8 cellular contexts compared by ENCODE assay signal in genomic region chr1:41432481-41433280, GRCh38. TPM values are rescaled to one million over a fixed set of nuclear protein-coding genes. Genes with fewer than 3 reads are reported as not detected.
DNase-seq lines count a peak whose midpoint lies in the region; ATAC-seq and TF ChIP-seq lines count a peak whose summit lies in the region.
"Had no signal": no experiment of that assay in that cellular context is flagged by ENCODE, and none has a peak within 500 bp of the region (broad histone marks: within the 10 kb centered on the region; RNA-seq: fewer than 3 reads in every experiment).

No MANE protein-coding gene starts in this region.

- H3K27ac Mint-ChIP-seq in T-cell: no peak overlapping the region
- H3K27ac Mint-ChIP-seq: stimulated activated naive CD8-positive, alpha-beta T cell treated with anti-CD3 and anti-CD28 coated beads, Interleukin-15, Interleukin-2, amounts not matched to agents 100 ng/mL and 50 ng/mL, for 24 hours had no signal

- H3F3A ChIP-seq in MM.1S (ENCODE audit: insufficient read depth, low read length): no peaks in the 10 kb centered on the region; the same call in 1 of the 2 replicates

- no peak for TF ChIP-seq POLR2A in uterus (IDR thresholded peaks at IDR 0.05)

- H3K9me2 ChIP-seq in MM.1S (replicated peaks; ENCODE audit: insufficient read depth, low read length): no peaks in the 10 kb centered on the region

- peaks cover 16% of the 10 kb centered on the region; the same call in 1 of the 2 replicates for H3K4me1 ChIP-seq in MM.1S (ENCODE audit: low read length)
- peaks cover 16% of the 10 kb centered on the region for H3K4me1 ChIP-seq in adipocyte (ENCODE audit: control insufficient read depth, insufficient read depth, low read length)
- peaks cover 44% of the 10 kb centered on the region for H3K4me1 ChIP-seq in left ventricle myocardium inferior
- peaks cover 0 to 11% of the 10 kb centered on the region in 2 donors for H3K4me1 ChIP-seq in uterus

- no peak overlapping the region for H3K4me2 ChIP-seq in MM.1S (ENCODE audit: low read depth, low read length)

- CTCF ChIA-PET in T-cell (lab: Charles Lee): no interaction called here

- H2AFZ ChIP-seq in MM.1S (ENCODE audit: low read length): no peak overlapping the region

- TF ChIP-seq CTCF in GM12874 (IDR thresholded peaks at IDR 0.05; ENCODE audit: insufficient read depth, low read depth, low read length) (peak; percentile 94), MM.1S (IDR thresholded peaks at IDR 0.05; ENCODE audit: low read length) (peak; percentile 91), left ventricle myocardium inferior (IDR thresholded peaks at IDR 0.05; ENCODE audit: borderline replicate concordance) (peak; percentile 95), uterus (IDR thresholded peaks at IDR 0.05) (peak; percentile 75 to 88 (median 84))

- H3K4me3 Mint-ChIP-seq in T-cell: no peak overlapping the region
- H3K4me3 Mint-ChIP-seq: stimulated activated naive CD8-positive, alpha-beta T cell treated with anti-CD3 and anti-CD28 coated beads, Interleukin-15, Interleukin-2, amounts not matched to agents 100 ng/mL and 50 ng/mL, for 24 hours had no signal

- intact Hi-C loops in left ventricle myocardium inferior (cut with micrococcal nuclease) (no loop called here), uterus (cut with DNase I; ENCODE audit: low total_unique reads) (no loop called here)

- H3K27ac ChIP-seq in MM.1S (ENCODE audit: low read length) (no peak overlapping the region), left ventricle myocardium inferior (replicated peaks) (peak overlapping the region; percentile 90), uterus (peak overlapping the region; percentile 35 to 41)

- H3K9ac ChIP-seq in MM.1S (ENCODE audit: low read length) (no peak overlapping the region), adipocyte (ENCODE audit: low read length) (peak overlapping the region; percentile 18)

- H3K4me1 Mint-ChIP-seq in T-cell: no peaks in the 10 kb centered on the region

- DNase-seq in MM.1S (peak; percentile 69), T-cell (peak; percentile 6 to 67 (median 48)), adipocyte (ENCODE audit: low read depth) (peak; percentile 83), left ventricle myocardium inferior (peak; percentile 88), pulmonary artery endothelial cell (ENCODE audit: low read depth, low spot score) (peak; percentile 33), uterus (peak; percentile 79 to 82)

- H3K79me2 ChIP-seq in MM.1S (ENCODE audit: low read length): no peaks in the 10 kb centered on the region

- H3K36me3 ChIP-seq in MM.1S (replicated peaks; ENCODE audit: insufficient read depth, low read length): no peaks in the 10 kb centered on the region
- no peaks in the 10 kb centered on the region for H3K36me3 ChIP-seq in adipocyte (ENCODE audit: control insufficient read depth, insufficient read depth, low read length, severe bottlenecking)
- H3K36me3 ChIP-seq in left ventricle myocardium inferior: no peaks in the 10 kb centered on the region
- no peaks in the 10 kb centered on the region for H3K36me3 ChIP-seq in uterus

- peak; percentile 45 to 75 (median 66) for ATAC-seq in T-cell (replicated peaks in 1 of 4)

- peaks cover 26 to 41% of the 10 kb centered on the region in 2 donors for H3K27me3 Mint-ChIP-seq in T-cell

- H3K36me3 Mint-ChIP-seq in T-cell: no peaks in the 10 kb centered on the region

- H3K27me3 ChIP-seq in MM.1S (replicated peaks; ENCODE audit: insufficient read depth, low read length) (peaks cover 6% of the 10 kb centered on the region; the same call in 1 of the 2 replicates), adipocyte (replicated peaks; ENCODE audit: control insufficient read depth, insufficient read depth, low read length) (peaks cover 16% of the 10 kb centered on the region), left ventricle myocardium inferior (ENCODE audit: low read depth) (peaks cover 17% of the 10 kb centered on the region), uterus (no peaks in the 10 kb centered on the region)

- H3K4me3 ChIP-seq in MM.1S (ENCODE audit: low read length): no peak overlapping the region
- no peak overlapping the region for H3K4me3 ChIP-seq in adipocyte (ENCODE audit: low read length)
- H3K4me3 ChIP-seq in left ventricle myocardium inferior: peak overlapping the region; percentile 5
- no peak overlapping the region for H3K4me3 ChIP-seq in uterus

- POLR2A ChIA-PET in T-cell (lab: Charles Lee): no interaction called here

- H4K20me1 ChIP-seq in MM.1S (ENCODE audit: insufficient read depth, low read length): no peaks in the 10 kb centered on the region

- H3K9me3 ChIP-seq in MM.1S (replicated peaks; ENCODE audit: insufficient read depth, low read length): no peaks in the 10 kb centered on the region
- H3K9me3 ChIP-seq in adipocyte (ENCODE audit: control insufficient read depth, low read length): no peaks in the 10 kb centered on the region
- no peaks in the 10 kb centered on the region for H3K9me3 ChIP-seq in left ventricle myocardium inferior (replicated peaks)
- no peaks in the 10 kb centered on the region for H3K9me3 ChIP-seq in uterus

- no peaks in the 10 kb centered on the region for H3K9me3 Mint-ChIP-seq in T-cell
- H3K9me3 Mint-ChIP-seq: stimulated activated naive CD8-positive, alpha-beta T cell treated with anti-CD3 and anti-CD28 coated beads, Interleukin-15, Interleukin-2, amounts not matched to agents 100 ng/mL and 50 ng/mL, for 24 hours had no signal

RNA-seq across cellular contexts. Expression of gene EDN2, which starts 51.8 kb away (rescaled TPM):
- total RNA-seq in T-cell: not detected
- total RNA-seq in left ventricle myocardium inferior: 0.47 TPM
- not detected in 2 replicates for total RNA-seq in pulmonary artery endothelial cell
- 1 to 10 TPM in 2 of 4 donors, not detected in 2; 1.6 to 3.7 TPM for total RNA-seq in uterus

Comparison
In these comparisons a context has a peak if more than half of its experiments do, and no peak if none do; other contexts are left out.
1. DNase-seq: peak in every context shown above with its lines; median percentile 88 in left ventricle myocardium inferior; 83 in adipocyte; 80 in uterus; 69 in MM.1S; 48 in T-cell; 33 in pulmonary artery endothelial cell.